In the genomic region with DNA sequence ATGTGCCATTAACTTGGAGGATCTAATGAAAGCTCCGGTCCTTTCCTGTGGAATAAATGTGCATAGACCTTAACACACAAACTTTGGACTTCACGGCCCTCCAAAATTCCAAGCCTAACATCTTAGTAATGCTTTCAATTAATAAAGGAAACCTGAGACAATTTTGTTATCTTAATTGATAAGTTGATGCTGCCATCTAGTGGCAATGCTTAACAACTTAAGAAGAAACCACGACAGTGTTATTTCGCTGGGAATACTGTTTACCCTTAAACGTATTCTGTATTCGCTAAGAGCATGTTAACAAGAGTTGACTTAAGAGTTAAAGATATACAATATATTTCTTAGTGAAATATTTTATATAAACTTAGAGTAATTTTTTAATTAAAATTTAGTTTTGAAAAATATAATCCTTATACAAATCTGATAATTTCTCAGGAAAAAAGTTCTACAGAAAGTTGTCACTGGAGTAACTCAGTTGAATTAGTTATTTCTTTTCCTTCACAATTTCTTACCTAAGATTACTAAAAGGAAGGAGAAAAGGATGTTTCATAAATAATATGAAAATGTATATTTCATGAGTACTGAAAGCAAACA, we compare ENCODE assay signal across 8 cellular contexts. TPM values are rescaled to one million over a fixed set of nuclear protein-coding genes. Genes with fewer than 3 reads are reported as not detected.
DNase-seq lines count a peak whose midpoint lies in the region; ATAC-seq and TF ChIP-seq lines count a peak whose summit lies in the region.

No MANE protein-coding gene starts in this region.

- CTCF ChIA-PET in RWPE1 (lab: Yijun Ruan, JAX): interaction anchor here (0.7 kb wide), 1 partner anchor 21 kb away, joined by 3 read pairs; no protein-coding TSS in a partner anchor

- peaks cover 14% of the 10 kb centered on the region for H3K9me3 Mint-ChIP-seq in progenitor cell of endocrine pancreas (ENCODE audit: low read depth)

- peak; percentile 46 for DNase-seq in NCI-H1436 (lab: John Stamatoyannopoulos, UW)
- DNase-seq in NCI-H1436 treated with DMSO at 0.1 percent for 48 hours (lab: John Stamatoyannopoulos, UW): no peak
- DNase-seq in KBM-7: peak; percentile 37
- DNase-seq in RWPE1 (ENCODE audit: low spot score): peak; percentile 44
- no peak for DNase-seq in esophagus squamous epithelium (lab: John Stamatoyannopoulos, UW)
- DNase-seq in progenitor cell of endocrine pancreas (ENCODE audit: low spot score, unreplicated experiment): no peak

- in situ Hi-C loops in KBM-7 (cut with MboI; ENCODE audit: low pct_unique_long_range_greater_than_20kb, low sequenced_read_pairs): loop anchor here (25.0 kb wide), 1 partner anchor 846 kb away; the partner anchor contains the start of gene OR5I1

- H3K9me3 ChIP-seq in esophagus squamous epithelium: no peaks in the 10 kb centered on the region

- no peak overlapping the region for H3K4me3 Mint-ChIP-seq in progenitor cell of endocrine pancreas (ENCODE audit: low read depth)

- H3K4me3 ChIP-seq in esophagus squamous epithelium: no peak overlapping the region

- H3K36me3 ChIP-seq in esophagus squamous epithelium: no peaks in the 10 kb centered on the region

- intact Hi-C loops in esophagus squamous epithelium (cut with DNase I): no loop called here

- peaks cover 1% of the 10 kb centered on the region for H3K4me1 Mint-ChIP-seq in progenitor cell of endocrine pancreas (ENCODE audit: low read depth)

- TF ChIP-seq POLR2A in esophagus squamous epithelium (IDR thresholded peaks at IDR 0.05): no peak

- POLR2A ChIA-PET in RWPE1 (lab: Yijun Ruan, JAX; ENCODE audit: low non-redundant PET): no interaction called here

- H3K27me3 Mint-ChIP-seq in progenitor cell of endocrine pancreas: no peaks in the 10 kb centered on the region

- peaks cover 1% of the 10 kb centered on the region for H3K36me3 Mint-ChIP-seq in progenitor cell of endocrine pancreas (ENCODE audit: insufficient read depth)

- WGBS in esophagus squamous epithelium, 2 donors: 8 to 12% methylated on average over 6 of the region's 6 CpGs

- H3K27ac ChIP-seq in RWPE1: no peak overlapping the region
- no peak overlapping the region for H3K27ac ChIP-seq in esophagus squamous epithelium

- no peaks in the 10 kb centered on the region for H3K4me1 ChIP-seq in esophagus squamous epithelium

- ATAC-seq in GM18498 (IDR thresholded peaks at IDR 0.05; ENCODE audit: unreplicated experiment) (no peak), HG03135 (IDR thresholded peaks at IDR 0.05; ENCODE audit: unreplicated experiment) (no peak)

- no peaks in the 10 kb centered on the region for H3K27me3 ChIP-seq in esophagus squamous epithelium

- no peak overlapping the region for H3K27ac Mint-ChIP-seq in progenitor cell of endocrine pancreas

- TF ChIP-seq CTCF in RWPE1 (conservative IDR thresholded peaks at IDR 0.05; ENCODE audit: low read depth) (peak; percentile 61), esophagus squamous epithelium (IDR thresholded peaks at IDR 0.05) (peak in 5 of 6 experiments; percentile 29 to 54 (median 40)), progenitor cell of endocrine pancreas (IDR thresholded peaks at IDR 0.05; ENCODE audit: unreplicated experiment) (peak; percentile 75)

RNA-seq across cellular contexts. Expression of gene OR9G4, which starts 35.0 kb away (rescaled TPM):
- total RNA-seq in esophagus squamous epithelium (not detected), progenitor cell of endocrine pancreas (not detected in 2 replicates)

Comparison
In these comparisons a context has a peak if more than half of its experiments do, and no peak if none do; other contexts are left out.
1. DNase-seq: peak in NCI-H1436 (single experiment), KBM-7 (single experiment) and RWPE1 (single experiment); none in NCI-H1436 treated with DMSO at 0.1 percent for 48 hours (single experiment), esophagus squamous epithelium (single experiment) and progenitor cell of endocrine pancreas (single experiment).
2. Peak in every context shown above with its lines, with median percentiles within 50 percentile points of each other: CTCF ChIP-seq.